Comparison of ENCODE assay signal across 15 cellular contexts in the genomic region with DNA sequence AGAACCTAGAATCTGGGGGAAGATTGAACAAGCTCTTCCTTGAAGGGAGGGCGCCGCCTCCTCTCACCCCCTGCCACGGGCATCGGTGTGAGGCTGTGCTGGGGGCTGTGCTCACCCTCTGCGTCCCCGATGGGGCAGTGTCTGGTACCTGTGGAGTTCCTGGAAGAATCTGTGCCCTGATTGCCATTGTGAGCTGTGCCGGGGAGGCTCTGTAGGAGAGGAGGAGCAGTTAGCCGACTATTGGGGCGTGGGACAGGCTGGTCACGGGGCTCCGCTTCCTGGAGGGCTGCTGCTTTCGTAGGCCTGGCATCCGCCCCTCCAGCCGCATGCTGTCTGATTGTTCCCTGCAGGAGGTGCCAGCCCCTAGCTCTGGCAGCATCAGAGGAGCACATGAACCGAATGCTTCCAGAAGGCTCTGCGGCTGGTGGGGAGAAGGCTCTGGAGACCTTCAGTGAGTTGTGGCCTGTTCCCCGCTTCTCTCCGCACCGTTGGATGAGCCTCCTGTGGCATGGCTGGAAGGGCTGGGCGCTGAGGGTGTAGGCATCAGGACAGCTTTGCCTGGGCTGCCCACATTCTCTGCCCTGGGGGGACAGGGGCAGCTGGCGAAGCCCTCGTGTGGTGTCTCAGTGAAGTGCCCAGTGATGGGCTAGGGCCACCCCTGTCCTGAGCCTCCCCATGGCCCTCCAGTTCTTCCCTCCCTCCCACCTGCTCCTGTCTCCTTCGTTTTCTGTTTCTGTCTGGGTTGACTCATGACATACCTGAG.
A peak's percentile ranks its signal among the peaks of the same experiment; 100 is the strongest.
DNase-seq lines count a peak whose midpoint lies in the region; ATAC-seq, FAIRE-seq and TF ChIP-seq lines count a peak whose summit lies in the region.
"Had no signal": no experiment of that assay in that cellular context is flagged by ENCODE, and none has a peak within 500 bp of the region (broad histone marks: within the 10 kb centered on the region; RNA-seq: fewer than 3 reads in every experiment).

No MANE protein-coding gene starts in this region.

- peaks cover 6% of the 10 kb centered on the region for H3K27me3 Mint-ChIP-seq in neural progenitor cell (ENCODE audit: insufficient read depth, low read depth)
- H3K27me3 Mint-ChIP-seq: T-cell had no signal

- ATAC-seq in A549 (peak; percentile 54 to 58), Panc1 (peak; percentile 44), heart left ventricle (peak in 3 of 4 donors; percentile 20 to 54 (median 30)), HG02885 (IDR thresholded peaks at IDR 0.05; ENCODE audit: poor library complexity, unreplicated experiment) (no peak)
- ATAC-seq: K562 had no signal

- TF ChIP-seq CTCF in A549 (IDR thresholded peaks at IDR 0.05) (no peak), Panc1 (IDR thresholded peaks at IDR 0.05) (no peak), heart left ventricle (IDR thresholded peaks at IDR 0.05) (no peak), neural progenitor cell (IDR thresholded peaks at IDR 0.05) (no peak), transverse colon (IDR thresholded peaks at IDR 0.05) (no peak)

- CTCF ChIA-PET in A549 (lab: Yijun Ruan, JAX) (interaction anchor here (0.5 to 3.6 kb wide), 9 partner anchors 11 to 158 kb away, joined by 3 to 20 read pairs (median 3); no protein-coding TSS in a partner anchor), Panc1 (lab: Charles Lee) (no interaction called here)

- peak overlapping the region; percentile 95 for H3K27ac Mint-ChIP-seq in neural progenitor cell
- H3K27ac Mint-ChIP-seq: T-cell had no signal

- H3K4me2 ChIP-seq in A549 (no peak overlapping the region), neural progenitor cell (no peak overlapping the region)

- POLR2A ChIA-PET in A549 (lab: Yijun Ruan, JAX) = no interaction called here
- POLR2A ChIA-PET in Panc1 (lab: Charles Lee) = interaction anchor here (0.6 kb wide), 1 partner anchor 128 kb away, joined by 3 read pairs; no protein-coding TSS in a partner anchor

- H3K27me3 ChIP-seq in Panc1 (ENCODE audit: control insufficient read depth, insufficient read depth, low read length) (no peaks in the 10 kb centered on the region), heart left ventricle (no peaks in the 10 kb centered on the region), neural progenitor cell (no peaks in the 10 kb centered on the region), transverse colon (no peaks in the 10 kb centered on the region)
- H3K27me3 ChIP-seq: ovary had no signal

- FAIRE-seq in A549 (lab: Jason Lieb, UNC) = no peak
- FAIRE-seq: K562 had no signal

- no peaks in the 10 kb centered on the region for H3K36me3 ChIP-seq in Panc1 (ENCODE audit: control insufficient read depth, insufficient read depth, low read length)
- H3K36me3 ChIP-seq in heart left ventricle = no peaks in the 10 kb centered on the region
- H3K36me3 ChIP-seq in neural progenitor cell = no peaks in the 10 kb centered on the region
- H3K36me3 ChIP-seq in transverse colon = no peaks in the 10 kb centered on the region
- H3K36me3 ChIP-seq: ovary had no signal

- H3K79me2 ChIP-seq in neural progenitor cell (ENCODE audit: low read depth) = no peaks in the 10 kb centered on the region

- peaks cover 3% of the 10 kb centered on the region for H3K36me3 Mint-ChIP-seq in neural progenitor cell

- TF ChIP-seq RAD21 in A549 (conservative IDR thresholded peaks at IDR 0.05 in 1 of 2, IDR thresholded peaks at IDR 0.05 in 1 of 2) = no peak

- TF ChIP-seq EP300 in A549 (IDR thresholded peaks at IDR 0.05) (no peak), transverse colon (IDR thresholded peaks at IDR 0.05; ENCODE audit: low read depth) (no peak)

- peaks cover 3% of the 10 kb centered on the region for H3K9me3 Mint-ChIP-seq in neural progenitor cell

- H4K20me1 ChIP-seq in neural progenitor cell (ENCODE audit: low read depth) = no peaks in the 10 kb centered on the region

- in situ Hi-C loops in Panc1 (cut with HindIII; ENCODE audit: low pct_unique_long_range_greater_than_20kb, low sequenced_read_pairs) (no loop called here), transverse colon (cut with MboI; ENCODE audit: low pct_ligation_motif_present in 1 of 4, low pct_unique_long_range_greater_than_20kb in 1 of 4, low sequenced_read_pairs in 3 of 4) (no loop called here)

- H3K4me3 ChIP-seq in A549 (no peak overlapping the region), Panc1 (ENCODE audit: low read depth in 2 of 2, low read length in 2 of 2) (no peak overlapping the region), heart left ventricle (peak overlapping the region in 4 of 12 donors; percentile 20 to 30 (median 23)), neural progenitor cell (no peak overlapping the region), transverse colon (no peak overlapping the region)
- H3K4me3 ChIP-seq: K562, ovary had no signal

- BruUV-seq in Panc1 (replicated peaks; lab: Mats Ljungman, UMichigan) = no TSS peak

- no peak overlapping the region for H3K9ac ChIP-seq in neural progenitor cell

- H3F3A ChIP-seq in neural progenitor cell (ENCODE audit: low read depth) = peaks cover 6% of the 10 kb centered on the region

- H3K9me3 ChIP-seq in A549 (peaks cover 6% of the 10 kb centered on the region; the same call in 1 of the 3 replicates), Panc1 (ENCODE audit: control insufficient read depth, insufficient read depth, low read depth, low read length) (no peaks in the 10 kb centered on the region), heart left ventricle (peaks cover 0 to 9% (median 0%) of the 10 kb centered on the region in 12 donors), neural progenitor cell (ENCODE audit: low read depth) (no peaks in the 10 kb centered on the region), transverse colon (no peaks in the 10 kb centered on the region)
- H3K9me3 ChIP-seq: ovary had no signal

- TF ChIP-seq POLR2A in A549 (IDR thresholded peaks at IDR 0.05; ENCODE audit: low read length) = no peak
- TF ChIP-seq POLR2A in heart left ventricle (IDR thresholded peaks at IDR 0.05) = no peak
- no peak for TF ChIP-seq POLR2A in transverse colon (IDR thresholded peaks at IDR 0.05)

- intact Hi-C loops in Panc1 (cut with micrococcal nuclease; ENCODE audit: unreplicated experiment) (no loop called here), heart left ventricle (cut with DNase I) (no loop called here), transverse colon (cut with DNase I; ENCODE audit: low total_unique reads) (no loop called here)

- no peaks in the 10 kb centered on the region for H3K4me1 ChIP-seq in A549
- H3K4me1 ChIP-seq in Panc1 (ENCODE audit: control insufficient read depth, insufficient read depth, low read length) = no peaks in the 10 kb centered on the region
- peaks cover 0 to 26% (median 6%) of the 10 kb centered on the region in 12 donors for H3K4me1 ChIP-seq in heart left ventricle
- H3K4me1 ChIP-seq in neural progenitor cell = peaks cover 9% of the 10 kb centered on the region
- H3K4me1 ChIP-seq in transverse colon = no peaks in the 10 kb centered on the region

- H2AFZ ChIP-seq in neural progenitor cell (replicated peaks) = no peak overlapping the region

- DNase-seq in A549 (ENCODE audit: low read depth in 1 of 2, low spot score in 1 of 2) = no peak
- no peak for DNase-seq in Panc1 (ENCODE audit: low read depth, low spot score)
- DNase-seq in heart left ventricle = no peak
- no peak for DNase-seq in neural progenitor cell (ENCODE audit: low spot score)
- no peak for DNase-seq in transverse colon
- no peak for DNase-seq in activated CD8-positive, alpha-beta memory T cell treated with anti-CD3 and anti-CD28 coated beads, Interleukin-2, amount 50 U/mL, for 48 hours
- DNase-seq in stimulated activated CD8-positive, alpha-beta memory T cell treated with anti-CD3 and anti-CD28 coated beads, Interleukin-4, amount 100 ng/mL, for 48 hours = no peak
- DNase-seq: activated gamma-delta T cell treated with Interleukin-2 at 50 U/mL for 16 hours, foreskin melanocyte, GF-D8, ovary, T-cell had no signal

- H3K4me3 Mint-ChIP-seq in neural progenitor cell = no peak overlapping the region
- H3K4me3 Mint-ChIP-seq: T-cell had no signal

- WGBS in A549 (ENCODE audit: missing lambda C conversion rate) = 80% methylated on average over 21 of the region's 23 CpGs
- 83 to 88% (median 86%) methylated on average over 20 to 23 of the region's 23 CpGs for WGBS in heart left ventricle, 4 donors
- 60 to 90% methylated on average over 1 to 18 of the region's 23 CpGs for WGBS in transverse colon (ENCODE audit: low coverage in 1 of 2), 2 donors

- H3K27ac ChIP-seq in A549 (peak overlapping the region in 1 of 2 experiments; percentile 19; a peak in 2 of 6 replicates), Panc1 (ENCODE audit: low read length) (no peak overlapping the region; the same call in 1 of the 2 replicates), heart left ventricle (peak overlapping the region in 8 of 12 donors; percentile 35 to 69 (median 66)), neural progenitor cell (no peak overlapping the region), transverse colon (no peak overlapping the region)
- H3K27ac ChIP-seq: ovary, VCaP had no signal

- peaks cover 18% of the 10 kb centered on the region for H3K4me1 Mint-ChIP-seq in neural progenitor cell
- H3K4me1 Mint-ChIP-seq: T-cell had no signal

TF ChIP-seq in A549, 52 proteins besides CTCF, POLR2A, EP300 and RAD21:
- no peak for TF ChIP-seq ZSCAN20 (CRISPR knock-in tag; IDR thresholded peaks at IDR 0.05)
- TF ChIP-seq ZFP36 (IDR thresholded peaks at IDR 0.05; ENCODE audit: borderline replicate concordance, partially characterized antibody) = no peak
- TF ChIP-seq FOSL2 (IDR thresholded peaks at IDR 0.05) = no peak
- TF ChIP-seq FOSL2 (CRISPR knock-in tag; IDR thresholded peaks at IDR 0.05) = no peak
TF ChIP-seq in A549: peak in this region for 0.

Comparison
In these comparisons a context has a peak if more than half of its experiments do, and no peak if none do; other contexts are left out.
1. H3K27ac ChIP-seq: peak in heart left ventricle (8 of 12); none in Panc1 (single experiment), neural progenitor cell (single experiment) and transverse colon (0 of 4).